ENCODE assay signal across 8 cellular contexts in genomic region chr18:36187138-36187825, GRCh38. TPM values are rescaled to one million over a fixed set of nuclear protein-coding genes. Genes with fewer than 3 reads are reported as not detected.
A peak's percentile ranks its signal among the peaks of the same experiment; 100 is the strongest.
DNase-seq lines count a peak whose midpoint lies in the region; ATAC-seq and TF ChIP-seq lines count a peak whose summit lies in the region.

Gene MOCOS (plus strand): TSS chr18:36187497. CDS start chr18:36187540, 43 bp downstream.

- intact Hi-C loops in lower lobe of right lung (cut with DNase I), result no loop called here

- H3K4me3 ChIP-seq in ectodermal cell (ENCODE audit: insufficient read depth, low read depth, low read length) (peak within 1 kb of the TSS; percentile 48), lower lobe of right lung (peak within 1 kb of the TSS; percentile 78)

- H3K27ac ChIP-seq in ectodermal cell (ENCODE audit: insufficient read depth, low read depth, low read length, poor library complexity, severe bottlenecking) (no peak within 1 kb of the TSS), lower lobe of right lung (peak within 1 kb of the TSS; percentile 55)

- H3K4me3 Mint-ChIP-seq in IgD-negative memory B cell, result peak within 1 kb of the TSS; percentile 76 to 95 (median 86)

- peaks cover 2% of the 10 kb centered on the region for H3K36me3 Mint-ChIP-seq in IgD-negative memory B cell

- peaks cover 56% of the 10 kb centered on the region for H3K27me3 ChIP-seq in ectodermal cell (ENCODE audit: control insufficient read depth, insufficient read depth, low read length, poor library complexity, severe bottlenecking)
- H3K27me3 ChIP-seq in lower lobe of right lung (ENCODE audit: low read depth), result no peaks in the 10 kb centered on the region

- peaks cover 9 to 29% (median 22%) of the 10 kb centered on the region in 3 donors for H3K4me1 Mint-ChIP-seq in IgD-negative memory B cell

- no peaks in the 10 kb centered on the region for H3K9me3 ChIP-seq in ectodermal cell (ENCODE audit: control insufficient read depth, low read length)
- no peaks in the 10 kb centered on the region for H3K9me3 ChIP-seq in lower lobe of right lung

- ATAC-seq in GM21717 (IDR thresholded peaks at IDR 0.05; ENCODE audit: unreplicated experiment) (peak; percentile 87), lower lobe of right lung (peak; percentile 96 to 99), GM18870 (IDR thresholded peaks at IDR 0.05; ENCODE audit: unreplicated experiment) (no peak)
- peak; percentile 63 to 76 for ATAC-seq in activated CD4-positive, CD25-positive, alpha-beta regulatory T cell treated with anti-CD3 and anti-CD28 coated beads, Interleukin-2, amount 50 U/mL, for 24 hours

- H3K9me3 Mint-ChIP-seq in IgD-negative memory B cell, result no peaks in the 10 kb centered on the region

- H3K4me1 ChIP-seq in ectodermal cell (ENCODE audit: control insufficient read depth, insufficient read depth, low read length) (no peaks in the 10 kb centered on the region), lower lobe of right lung (peaks cover 21% of the 10 kb centered on the region)

- H3K27me3 Mint-ChIP-seq in IgD-negative memory B cell, result peaks cover 10% of the 10 kb centered on the region

- 0 to 1% methylated on average over 71 of the region's 71 CpGs for WGBS in ectodermal cell, 2 experiments

- H3K27ac Mint-ChIP-seq in IgD-negative memory B cell, result no peak within 1 kb of the TSS

- TF ChIP-seq CTCF in lower lobe of right lung (IDR thresholded peaks at IDR 0.05), result no peak

- DNase-seq in DMS53 (lab: John Stamatoyannopoulos, UW) (peak; percentile 85), lower lobe of right lung (peak; percentile 90)
- DNase-seq in stimulated activated CD8-positive, alpha-beta memory T cell treated with anti-CD3 and anti-CD28 coated beads, Interleukin-4, amount 100 ng/mL, for 48 hours, result peak; percentile 69

- H3K36me3 ChIP-seq in ectodermal cell (ENCODE audit: control insufficient read depth, insufficient read depth, low read length) (no peaks in the 10 kb centered on the region), lower lobe of right lung (no peaks in the 10 kb centered on the region)

RNA-seq across cellular contexts. Expression of gene MOCOS, which starts in this region (rescaled TPM):
- polyA plus RNA-seq in IgD-negative memory B cell, result 0.13 TPM
- 0.35 TPM for polyA plus RNA-seq in ectodermal cell (2013, experiment 1 of 4)
- polyA plus RNA-seq in ectodermal cell (2013, experiment 2 of 4), result 0.59 TPM
- polyA plus RNA-seq in ectodermal cell (2013, experiment 3 of 4), result 0.16 TPM
- polyA plus RNA-seq in ectodermal cell (2013, experiment 4 of 4), result 0.65 TPM
- 4.2 TPM for total RNA-seq in lower lobe of right lung
